ENCODE assay signal across 3 cellular contexts in genomic region chr16:83935858-83936255, GRCh38.
TF ChIP-seq lines count a peak whose summit lies in the region.

No MANE protein-coding gene starts in this region.

TF ChIP-seq in SK-N-SH, 30 proteins besides CTCF, POLR2A, EP300 and RAD21:
- no peak for TF ChIP-seq MEF2A (IDR thresholded peaks at IDR 0.05; ENCODE audit: borderline replicate concordance, low read depth)
- no peak for TF ChIP-seq IRF3 (IDR thresholded peaks at IDR 0.05; ENCODE audit: low read depth, low read length)
- no peak for TF ChIP-seq SIN3A (IDR thresholded peaks at IDR 0.05; ENCODE audit: borderline replicate concordance, low read depth, low read length)
- TF ChIP-seq ZBTB33 (IDR thresholded peaks at IDR 0.05; ENCODE audit: borderline replicate concordance, low read depth), result no peak
- no peak for TF ChIP-seq FOXJ3 (CRISPR knock-in tag; IDR thresholded peaks at IDR 0.05)
- TF ChIP-seq GABPA (IDR thresholded peaks at IDR 0.05; ENCODE audit: low read depth), result no peak
- no peak for TF ChIP-seq RCOR1 (IDR thresholded peaks at IDR 0.05; ENCODE audit: low read length)
- no peak for TF ChIP-seq POLR2AphosphoS5 (IDR thresholded peaks at IDR 0.05; ENCODE audit: low read depth, low read length)
- no peak for TF ChIP-seq NFIC (IDR thresholded peaks at IDR 0.05; ENCODE audit: borderline replicate concordance)
- TF ChIP-seq ELF1 (IDR thresholded peaks at IDR 0.05), result no peak
- no peak for TF ChIP-seq TEAD4 (IDR thresholded peaks at IDR 0.05; ENCODE audit: borderline replicate concordance, insufficient read depth)
TF ChIP-seq in SK-N-SH: peak in this region for 0.

TF ChIP-seq in SK-N-SH treated with all-trans-retinoic acid at 6 μM for 48 hours, 23 proteins besides CTCF, POLR2A, EP300 and RAD21:
- TF ChIP-seq ARNTL (CRISPR knock-in tag; IDR thresholded peaks at IDR 0.05; ENCODE audit: borderline replicate concordance, low read depth) (no peak), PPARA (CRISPR knock-in tag; IDR thresholded peaks at IDR 0.05; ENCODE audit: borderline replicate concordance) (no peak), ESRRG (CRISPR knock-in tag; IDR thresholded peaks at IDR 0.05) (no peak), ZNF70 (CRISPR knock-in tag; IDR thresholded peaks at IDR 0.05) (no peak), OSR1 (CRISPR knock-in tag; IDR thresholded peaks at IDR 0.05) (no peak), ZNF565 (CRISPR knock-in tag; conservative IDR thresholded peaks at IDR 0.05; ENCODE audit: low read depth) (no peak), SNAI2 (CRISPR knock-in tag; IDR thresholded peaks at IDR 0.05) (no peak), CREB5 (CRISPR knock-in tag; IDR thresholded peaks at IDR 0.05; ENCODE audit: low read depth) (no peak)

TF ChIP-seq in K562, 482 proteins besides CTCF, POLR2A, EP300 and RAD21:
- no peak for TF ChIP-seq IRF9 (tag; IDR thresholded peaks at IDR 0.05)
- no peak for TF ChIP-seq CBFB (CRISPR knock-in tag; IDR thresholded peaks at IDR 0.05)
- no peak for TF ChIP-seq THAP7 (CRISPR knock-in tag; IDR thresholded peaks at IDR 0.05)
- TF ChIP-seq NFIC (IDR thresholded peaks at IDR 0.05), result peak; percentile 34; the same call in 1 of the 2 replicates
TF ChIP-seq in K562: peak in this region for 1.
